ENCODE assay signal across 29 cellular contexts in genomic region chrX:141904262-141904661, GRCh38. TPM values are rescaled to one million over a fixed set of nuclear protein-coding genes. Genes with fewer than 3 reads are reported as not detected.
"Had no signal": no experiment of that assay in that cellular context is flagged by ENCODE, and none has a peak within 500 bp of the region (broad histone marks: within the 10 kb centered on the region; RNA-seq: fewer than 3 reads in every experiment).

No MANE protein-coding gene starts in this region.

- H3K4me3 ChIP-seq: SJSA1 had no signal

- H3K4me2 ChIP-seq: KMS-11 had no signal

- ATAC-seq: activated naive CD4-positive, alpha-beta T cell treated with anti-CD3 and anti-CD28 coated beads, Interleukin-2, amount 50 U/mL, for 72 hours; activated naive CD8-positive, alpha-beta T cell treated with anti-CD3 and anti-CD28 coated beads, Interleukin-2, amount 50 U/mL, for 24 hours; activated T-cell treated with anti-CD3 and anti-CD28 coated beads, Interleukin-2, amount 50 U/mL, for 4 hours; Panc1; T-cell had no signal

- H3K27ac Mint-ChIP-seq: activated B cell treated with CpG ODN at 0.5 μM for 24 hours; activated CD4-positive, alpha-beta memory T cell treated with anti-CD3 and anti-CD28 coated beads for 36 hours; activated CD4-positive, alpha-beta T cell treated with anti-CD3 and anti-CD28 coated beads, Interleukin-2, amount 10 ng/mL, durations not matched to agents 7 days and 5 days; activated naive CD4-positive, alpha-beta T cell treated with anti-CD3 and anti-CD28 coated beads, Interleukin-2, amount 50 U/mL, for 72 hours; activated naive CD8-positive, alpha-beta T cell treated with anti-CD3 and anti-CD28 coated beads, Interleukin-2, amount 50 U/mL, for 24 hours; brain; IgD-negative memory B cell; T-cell had no signal

- H3K36me3 Mint-ChIP-seq: activated CD4-positive, alpha-beta memory T cell treated with anti-CD3 and anti-CD28 coated beads for 36 hours; brain; IgD-negative memory B cell; T-cell had no signal

- H3K27me3 ChIP-seq: SJSA1 had no signal

- H3K4me1 Mint-ChIP-seq: activated B cell treated with CpG ODN at 0.5 μM for 24 hours; activated CD4-positive, alpha-beta T cell treated with anti-CD3 and anti-CD28 coated beads, Interleukin-2, amount 10 ng/mL, durations not matched to agents 7 days and 5 days; activated naive CD8-positive, alpha-beta T cell treated with anti-CD3 and anti-CD28 coated beads, Interleukin-2, amount 50 U/mL, for 24 hours; brain; IgD-negative memory B cell; T-cell had no signal

- H3K4me3 Mint-ChIP-seq: activated B cell treated with CpG ODN at 0.5 μM for 24 hours; activated CD4-positive, alpha-beta memory T cell treated with anti-CD3 and anti-CD28 coated beads for 36 hours; activated CD4-positive, alpha-beta T cell treated with anti-CD3 and anti-CD28 coated beads, Interleukin-2, amount 10 ng/mL, durations not matched to agents 7 days and 5 days; activated naive CD8-positive, alpha-beta T cell treated with anti-CD3 and anti-CD28 coated beads, Interleukin-2, amount 50 U/mL, for 24 hours; activated T-cell treated with anti-CD3 and anti-CD28 coated beads, Interleukin-2, amount 50 U/mL, for 4 hours; brain; IgD-negative memory B cell; T-cell had no signal

- H3K36me3 ChIP-seq: SJSA1 had no signal

- H3K9me3 Mint-ChIP-seq: activated B cell treated with CpG ODN at 0.5 μM for 24 hours; activated CD4-positive, alpha-beta memory T cell treated with anti-CD3 and anti-CD28 coated beads for 36 hours; activated CD4-positive, alpha-beta T cell treated with anti-CD3 and anti-CD28 coated beads, Interleukin-2, amount 10 ng/mL, durations not matched to agents 7 days and 5 days; activated naive CD8-positive, alpha-beta T cell treated with anti-CD3 and anti-CD28 coated beads, Interleukin-2, amount 50 U/mL, for 24 hours; activated T-cell treated with anti-CD3 and anti-CD28 coated beads, Interleukin-2, amount 50 U/mL, for 4 hours had no signal

- DNase-seq: activated B cell treated with CpG ODN at 0.5 μM for 24 hours; activated CD4-positive, alpha-beta memory T cell treated with anti-CD3 and anti-CD28 coated beads for 36 hours; activated CD4-positive, alpha-beta T cell treated with anti-CD3 and anti-CD28 coated beads, Interleukin-2, amount 10 ng/mL, durations not matched to agents 7 days and 5 days; activated CD8-positive, alpha-beta memory T cell treated with anti-CD3 and anti-CD28 coated beads for 24 hours; activated effector memory CD4-positive, alpha-beta T cell treated with anti-CD3 and anti-CD28 coated beads, Interleukin-2, amount 50 U/mL, for 16 hours; activated naive CD4-positive, alpha-beta T cell treated with Interleukin-2 at 50 U/mL for 16 hours; activated naive CD8-positive, alpha-beta T cell treated with anti-CD3 and anti-CD28 coated beads, Interleukin-2, amount 50 U/mL, for 24 hours; activated T-cell treated with anti-CD3 and anti-CD28 coated beads, Interleukin-2, amount 50 U/mL, for 4 hours; amygdala; NCI-H1436; NCI-H187 treated with DMSO at 0.1 percent for 48 hours; NCI-H2107; NCI-H226; NCI-H526; Right ventricle myocardium superior; T-cell; T-helper 2 cell; T1000 had no signal

- H3K27me3 Mint-ChIP-seq: activated B cell treated with CpG ODN at 0.5 μM for 24 hours; activated CD4-positive, alpha-beta memory T cell treated with anti-CD3 and anti-CD28 coated beads for 36 hours; activated CD4-positive, alpha-beta T cell treated with anti-CD3 and anti-CD28 coated beads, Interleukin-2, amount 10 ng/mL, durations not matched to agents 7 days and 5 days; activated naive CD8-positive, alpha-beta T cell treated with anti-CD3 and anti-CD28 coated beads, Interleukin-2, amount 50 U/mL, for 24 hours; IgD-negative memory B cell had no signal

- H3K4me1 ChIP-seq: SJSA1 had no signal

- H3K9me3 ChIP-seq: SJSA1 had no signal

- H3K9ac ChIP-seq: KMS-11 had no signal

- H3K27ac ChIP-seq: KMS-11, RWPE1, SJSA1 had no signal

RNA-seq across cellular contexts. Expression of gene MAGEC1, which starts 0.6 kb away (rescaled TPM):
- total RNA-seq: activated B cell treated with CpG ODN at 0.5 μM for 24 hours; activated CD4-positive, alpha-beta memory T cell treated with anti-CD3 and anti-CD28 coated beads for 36 hours; activated CD4-positive, alpha-beta T cell treated with anti-CD3 and anti-CD28 coated beads, Interleukin-2, amount 10 ng/mL, durations not matched to agents 7 days and 5 days; activated naive CD4-positive, alpha-beta T cell treated with anti-CD3 and anti-CD28 coated beads, Interleukin-2, amount 50 U/mL, for 72 hours; activated T-cell treated with anti-CD3 and anti-CD28 coated beads, Interleukin-2, amount 50 U/mL, for 4 hours; astrocyte; MCF 10A; NCI-H460; OCI-LY7; Right ventricle myocardium superior; SJSA1 had no signal
